In the genomic region with DNA sequence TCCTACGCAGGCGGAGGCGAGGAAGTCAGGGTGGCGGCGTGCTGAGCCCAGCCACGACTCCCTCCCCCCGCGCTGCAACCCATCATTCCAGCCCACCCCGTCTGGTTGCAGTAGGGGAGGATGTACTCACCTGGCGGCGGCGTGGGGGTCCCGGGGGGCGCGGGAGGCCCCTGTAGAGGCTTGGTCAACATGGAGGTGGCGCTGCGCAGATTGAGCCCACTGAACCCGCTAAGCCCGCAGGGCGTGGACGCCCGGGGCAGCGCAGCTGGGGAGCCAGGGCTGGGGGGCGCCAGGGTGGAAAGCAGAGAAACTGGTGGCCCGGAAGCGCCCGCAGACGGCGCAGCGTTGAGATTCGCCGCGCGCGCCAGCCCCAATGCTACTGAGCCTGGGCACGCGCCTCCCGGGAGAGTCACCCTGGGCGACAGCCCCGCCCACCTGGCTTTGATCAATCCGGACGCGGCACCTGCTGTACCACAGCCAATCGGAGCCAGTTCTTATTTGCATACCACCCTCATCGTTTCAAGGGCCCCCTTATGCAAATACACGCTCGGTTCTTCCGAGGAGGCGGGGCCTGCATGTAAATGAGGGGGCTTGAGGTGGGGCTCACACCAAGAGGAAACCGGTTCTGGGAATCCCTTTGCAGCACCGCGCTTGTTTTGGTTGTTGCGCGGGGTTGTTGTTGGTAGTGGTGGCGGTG, we compare ENCODE assay signal across 1 cellular context.
TF ChIP-seq lines count a peak whose summit lies in the region.

A gene (minus strand): TSS at position 381 of the 697 bp plus-strand sequence. CDS start 190 bp downstream, at position 191.

TF ChIP-seq in K562, 482 proteins besides CTCF, POLR2A, EP300 and RAD21 (continued from another document):
- TF ChIP-seq, protein P1, sequence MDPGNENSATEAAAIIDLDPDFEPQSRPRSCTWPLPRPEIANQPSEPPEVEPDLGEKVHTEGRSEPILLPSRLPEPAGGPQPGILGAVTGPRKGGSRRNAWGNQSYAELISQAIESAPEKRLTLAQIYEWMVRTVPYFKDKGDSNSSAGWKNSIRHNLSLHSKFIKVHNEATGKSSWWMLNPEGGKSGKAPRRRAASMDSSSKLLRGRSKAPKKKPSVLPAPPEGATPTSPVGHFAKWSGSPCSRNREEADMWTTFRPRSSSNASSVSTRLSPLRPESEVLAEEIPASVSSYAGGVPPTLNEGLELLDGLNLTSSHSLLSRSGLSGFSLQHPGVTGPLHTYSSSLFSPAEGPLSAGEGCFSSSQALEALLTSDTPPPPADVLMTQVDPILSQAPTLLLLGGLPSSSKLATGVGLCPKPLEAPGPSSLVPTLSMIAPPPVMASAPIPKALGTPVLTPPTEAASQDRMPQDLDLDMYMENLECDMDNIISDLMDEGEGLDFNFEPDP (CRISPR knock-in tag; IDR thresholded peaks at IDR 0.05), result no peak
- TF ChIP-seq, protein P2, sequence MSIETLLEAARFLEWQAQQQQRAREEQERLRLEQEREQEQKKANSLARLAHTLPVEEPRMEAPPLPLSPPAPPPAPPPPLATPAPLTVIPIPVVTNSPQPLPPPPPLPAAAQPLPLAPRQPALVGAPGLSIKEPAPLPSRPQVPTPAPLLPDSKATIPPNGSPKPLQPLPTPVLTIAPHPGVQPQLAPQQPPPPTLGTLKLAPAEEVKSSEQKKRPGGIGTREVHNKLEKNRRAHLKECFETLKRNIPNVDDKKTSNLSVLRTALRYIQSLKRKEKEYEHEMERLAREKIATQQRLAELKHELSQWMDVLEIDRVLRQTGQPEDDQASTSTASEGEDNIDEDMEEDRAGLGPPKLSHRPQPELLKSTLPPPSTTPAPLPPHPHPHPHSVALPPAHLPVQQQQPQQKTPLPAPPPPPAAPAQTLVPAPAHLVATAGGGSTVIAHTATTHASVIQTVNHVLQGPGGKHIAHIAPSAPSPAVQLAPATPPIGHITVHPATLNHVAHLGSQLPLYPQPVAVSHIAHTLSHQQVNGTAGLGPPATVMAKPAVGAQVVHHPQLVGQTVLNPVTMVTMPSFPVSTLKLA (conservative IDR thresholded peaks at IDR 0.05), result no peak
- TF ChIP-seq, protein P3, sequence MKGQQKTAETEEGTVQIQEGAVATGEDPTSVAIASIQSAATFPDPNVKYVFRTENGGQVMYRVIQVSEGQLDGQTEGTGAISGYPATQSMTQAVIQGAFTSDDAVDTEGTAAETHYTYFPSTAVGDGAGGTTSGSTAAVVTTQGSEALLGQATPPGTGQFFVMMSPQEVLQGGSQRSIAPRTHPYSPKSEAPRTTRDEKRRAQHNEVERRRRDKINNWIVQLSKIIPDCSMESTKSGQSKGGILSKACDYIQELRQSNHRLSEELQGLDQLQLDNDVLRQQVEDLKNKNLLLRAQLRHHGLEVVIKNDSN (CRISPR knock-in tag; IDR thresholded peaks at IDR 0.05), result peak; percentile 92
- TF ChIP-seq RB1 (IDR thresholded peaks at IDR 0.05; ENCODE audit: low read depth) (peak; percentile 36), HCFC1 (IDR thresholded peaks at IDR 0.05; ENCODE audit: low read depth, low read length) (no peak), ZNF175 (CRISPR knock-in tag; IDR thresholded peaks at IDR 0.05; ENCODE audit: low read depth) (no peak), ZNF324 (CRISPR knock-in tag; IDR thresholded peaks at IDR 0.05) (no peak), GABPB2 (CRISPR knock-in tag; conservative IDR thresholded peaks at IDR 0.05) (no peak), MED1 (CRISPR knock-in tag; IDR thresholded peaks at IDR 0.05; ENCODE audit: borderline replicate concordance) (no peak), MAFK (IDR thresholded peaks at IDR 0.05; ENCODE audit: low read length) (no peak), TOE1 (IDR thresholded peaks at IDR 0.05; ENCODE audit: borderline replicate concordance) (no peak), TOE1 (CRISPR knock-in tag; IDR thresholded peaks at IDR 0.05; ENCODE audit: borderline replicate concordance, low read depth) (no peak), BHLHE40 (IDR thresholded peaks at IDR 0.05; ENCODE audit: low read length) (peak; percentile 89), CREM (IDR thresholded peaks at IDR 0.05; ENCODE audit: low read depth) (peak; percentile 56), BRD9 (IDR thresholded peaks at IDR 0.05; ENCODE audit: low read depth, partially characterized antibody) (no peak), GTF2E2 (tag; IDR thresholded peaks at IDR 0.05) (peak; percentile 90; the same call in 1 of the 2 replicates), NCOA2 (IDR thresholded peaks at IDR 0.05; ENCODE audit: partially characterized antibody in 2 of 2) (no peak), HMG20B (CRISPR knock-in tag; IDR thresholded peaks at IDR 0.05) (no peak), TBL1XR1 (IDR thresholded peaks at IDR 0.05; ENCODE audit: low read length in 2 of 2) (no peak), PTBP1 (IDR thresholded peaks at IDR 0.05; ENCODE audit: low read depth, low read length) (no peak), ZNF79 (CRISPR knock-in tag; IDR thresholded peaks at IDR 0.05; ENCODE audit: low read depth) (no peak), ETV1 (tag; conservative IDR thresholded peaks at IDR 0.05; ENCODE audit: low read depth) (0 out of 2 replicates have a peak, but pooled peaks have one; percentile 14), PHF8 (IDR thresholded peaks at IDR 0.05; ENCODE audit: borderline replicate concordance, low read length) (peak; percentile 72; the same call in 1 of the 2 replicates), ZNF551 (CRISPR knock-in tag; IDR thresholded peaks at IDR 0.05) (no peak), HNRNPL (IDR thresholded peaks at IDR 0.05; ENCODE audit: low read depth, low read length) (no peak), JUN (IDR thresholded peaks at IDR 0.05; ENCODE audit: borderline replicate concordance, low read depth, low read length) (no peak), JUN (CRISPR knock-in tag; IDR thresholded peaks at IDR 0.05; ENCODE audit: borderline replicate concordance) (no peak), MEF2D (tag; conservative IDR thresholded peaks at IDR 0.05; ENCODE audit: low read depth) (no peak), JUNB (CRISPR knock-in tag; conservative IDR thresholded peaks at IDR 0.05) (no peak), ATF1 (CRISPR knock-in tag; IDR thresholded peaks at IDR 0.05) (no peak; the same call in 1 of the 2 replicates), ATF1 (tag; IDR thresholded peaks at IDR 0.05) (peak; percentile 37; the same call in 1 of the 2 replicates), SMC3 (conservative IDR thresholded peaks at IDR 0.05; ENCODE audit: insufficient read depth, low read depth, low read length) (no peak)
- TF ChIP-seq, protein P4, sequence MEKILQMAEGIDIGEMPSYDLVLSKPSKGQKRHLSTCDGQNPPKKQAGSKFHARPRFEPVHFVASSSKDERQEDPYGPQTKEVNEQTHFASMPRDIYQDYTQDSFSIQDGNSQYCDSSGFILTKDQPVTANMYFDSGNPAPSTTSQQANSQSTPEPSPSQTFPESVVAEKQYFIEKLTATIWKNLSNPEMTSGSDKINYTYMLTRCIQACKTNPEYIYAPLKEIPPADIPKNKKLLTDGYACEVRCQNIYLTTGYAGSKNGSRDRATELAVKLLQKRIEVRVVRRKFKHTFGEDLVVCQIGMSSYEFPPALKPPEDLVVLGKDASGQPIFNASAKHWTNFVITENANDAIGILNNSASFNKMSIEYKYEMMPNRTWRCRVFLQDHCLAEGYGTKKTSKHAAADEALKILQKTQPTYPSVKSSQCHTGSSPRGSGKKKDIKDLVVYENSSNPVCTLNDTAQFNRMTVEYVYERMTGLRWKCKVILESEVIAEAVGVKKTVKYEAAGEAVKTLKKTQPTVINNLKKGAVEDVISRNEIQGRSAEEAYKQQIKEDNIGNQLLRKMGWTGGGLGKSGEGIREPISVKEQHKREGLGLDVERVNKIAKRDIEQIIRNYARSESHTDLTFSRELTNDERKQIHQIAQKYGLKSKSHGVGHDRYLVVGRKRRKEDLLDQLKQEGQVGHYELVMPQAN (IDR thresholded peaks at IDR 0.05; ENCODE audit: borderline replicate concordance), result peak; percentile 55; the same call in 1 of the 2 replicates
- TF ChIP-seq, protein P5, sequence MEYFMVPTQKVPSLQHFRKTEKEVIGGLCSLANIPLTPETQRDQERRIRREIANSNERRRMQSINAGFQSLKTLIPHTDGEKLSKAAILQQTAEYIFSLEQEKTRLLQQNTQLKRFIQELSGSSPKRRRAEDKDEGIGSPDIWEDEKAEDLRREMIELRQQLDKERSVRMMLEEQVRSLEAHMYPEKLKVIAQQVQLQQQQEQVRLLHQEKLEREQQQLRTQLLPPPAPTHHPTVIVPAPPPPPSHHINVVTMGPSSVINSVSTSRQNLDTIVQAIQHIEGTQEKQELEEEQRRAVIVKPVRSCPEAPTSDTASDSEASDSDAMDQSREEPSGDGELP (CRISPR knock-in tag; IDR thresholded peaks at IDR 0.05; ENCODE audit: borderline replicate concordance), result peak; percentile 63
- TF ChIP-seq, protein P6, sequence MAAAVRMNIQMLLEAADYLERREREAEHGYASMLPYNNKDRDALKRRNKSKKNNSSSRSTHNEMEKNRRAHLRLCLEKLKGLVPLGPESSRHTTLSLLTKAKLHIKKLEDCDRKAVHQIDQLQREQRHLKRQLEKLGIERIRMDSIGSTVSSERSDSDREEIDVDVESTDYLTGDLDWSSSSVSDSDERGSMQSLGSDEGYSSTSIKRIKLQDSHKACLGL (CRISPR knock-in tag; IDR thresholded peaks at IDR 0.05; ENCODE audit: borderline replicate concordance, poor library complexity, severe bottlenecking), result peak; percentile 48
- TF ChIP-seq, protein P7, sequence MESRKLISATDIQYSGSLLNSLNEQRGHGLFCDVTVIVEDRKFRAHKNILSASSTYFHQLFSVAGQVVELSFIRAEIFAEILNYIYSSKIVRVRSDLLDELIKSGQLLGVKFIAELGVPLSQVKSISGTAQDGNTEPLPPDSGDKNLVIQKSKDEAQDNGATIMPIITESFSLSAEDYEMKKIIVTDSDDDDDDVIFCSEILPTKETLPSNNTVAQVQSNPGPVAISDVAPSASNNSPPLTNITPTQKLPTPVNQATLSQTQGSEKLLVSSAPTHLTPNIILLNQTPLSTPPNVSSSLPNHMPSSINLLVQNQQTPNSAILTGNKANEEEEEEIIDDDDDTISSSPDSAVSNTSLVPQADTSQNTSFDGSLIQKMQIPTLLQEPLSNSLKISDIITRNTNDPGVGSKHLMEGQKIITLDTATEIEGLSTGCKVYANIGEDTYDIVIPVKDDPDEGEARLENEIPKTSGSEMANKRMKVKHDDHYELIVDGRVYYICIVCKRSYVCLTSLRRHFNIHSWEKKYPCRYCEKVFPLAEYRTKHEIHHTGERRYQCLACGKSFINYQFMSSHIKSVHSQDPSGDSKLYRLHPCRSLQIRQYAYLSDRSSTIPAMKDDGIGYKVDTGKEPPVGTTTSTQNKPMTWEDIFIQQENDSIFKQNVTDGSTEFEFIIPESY (CRISPR knock-in tag; IDR thresholded peaks at IDR 0.05), result 0 out of 2 replicates have a peak, but pooled peaks have one; percentile 12
- TF ChIP-seq, protein P8, sequence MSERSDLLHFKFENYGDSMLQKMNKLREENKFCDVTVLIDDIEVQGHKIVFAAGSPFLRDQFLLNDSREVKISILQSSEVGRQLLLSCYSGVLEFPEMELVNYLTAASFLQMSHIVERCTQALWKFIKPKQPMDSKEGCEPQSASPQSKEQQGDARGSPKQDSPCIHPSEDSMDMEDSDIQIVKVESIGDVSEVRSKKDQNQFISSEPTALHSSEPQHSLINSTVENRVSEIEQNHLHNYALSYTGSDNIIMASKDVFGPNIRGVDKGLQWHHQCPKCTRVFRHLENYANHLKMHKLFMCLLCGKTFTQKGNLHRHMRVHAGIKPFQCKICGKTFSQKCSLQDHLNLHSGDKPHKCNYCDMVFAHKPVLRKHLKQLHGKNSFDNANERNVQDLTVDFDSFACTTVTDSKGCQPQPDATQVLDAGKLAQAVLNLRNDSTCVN (CRISPR knock-in tag; IDR thresholded peaks at IDR 0.05), result no peak
- TF ChIP-seq, protein P9, sequence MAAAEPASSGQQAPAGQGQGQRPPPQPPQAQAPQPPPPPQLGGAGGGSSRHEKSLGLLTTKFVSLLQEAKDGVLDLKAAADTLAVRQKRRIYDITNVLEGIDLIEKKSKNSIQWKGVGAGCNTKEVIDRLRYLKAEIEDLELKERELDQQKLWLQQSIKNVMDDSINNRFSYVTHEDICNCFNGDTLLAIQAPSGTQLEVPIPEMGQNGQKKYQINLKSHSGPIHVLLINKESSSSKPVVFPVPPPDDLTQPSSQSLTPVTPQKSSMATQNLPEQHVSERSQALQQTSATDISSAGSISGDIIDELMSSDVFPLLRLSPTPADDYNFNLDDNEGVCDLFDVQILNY (CRISPR knock-in tag; IDR thresholded peaks at IDR 0.05), result no peak
TF ChIP-seq in K562: peak in this region for 79.
